In genomic region chr4:151785484-151786157, GRCh38 we compare ENCODE assay signal across 1 cellular context.
TF ChIP-seq lines count a peak whose summit lies in the region.

No MANE protein-coding gene starts in this region.

TF ChIP-seq in K562, 482 proteins besides CTCF, POLR2A, EP300 and RAD21 (continued from another document):
- TF ChIP-seq, protein P1, sequence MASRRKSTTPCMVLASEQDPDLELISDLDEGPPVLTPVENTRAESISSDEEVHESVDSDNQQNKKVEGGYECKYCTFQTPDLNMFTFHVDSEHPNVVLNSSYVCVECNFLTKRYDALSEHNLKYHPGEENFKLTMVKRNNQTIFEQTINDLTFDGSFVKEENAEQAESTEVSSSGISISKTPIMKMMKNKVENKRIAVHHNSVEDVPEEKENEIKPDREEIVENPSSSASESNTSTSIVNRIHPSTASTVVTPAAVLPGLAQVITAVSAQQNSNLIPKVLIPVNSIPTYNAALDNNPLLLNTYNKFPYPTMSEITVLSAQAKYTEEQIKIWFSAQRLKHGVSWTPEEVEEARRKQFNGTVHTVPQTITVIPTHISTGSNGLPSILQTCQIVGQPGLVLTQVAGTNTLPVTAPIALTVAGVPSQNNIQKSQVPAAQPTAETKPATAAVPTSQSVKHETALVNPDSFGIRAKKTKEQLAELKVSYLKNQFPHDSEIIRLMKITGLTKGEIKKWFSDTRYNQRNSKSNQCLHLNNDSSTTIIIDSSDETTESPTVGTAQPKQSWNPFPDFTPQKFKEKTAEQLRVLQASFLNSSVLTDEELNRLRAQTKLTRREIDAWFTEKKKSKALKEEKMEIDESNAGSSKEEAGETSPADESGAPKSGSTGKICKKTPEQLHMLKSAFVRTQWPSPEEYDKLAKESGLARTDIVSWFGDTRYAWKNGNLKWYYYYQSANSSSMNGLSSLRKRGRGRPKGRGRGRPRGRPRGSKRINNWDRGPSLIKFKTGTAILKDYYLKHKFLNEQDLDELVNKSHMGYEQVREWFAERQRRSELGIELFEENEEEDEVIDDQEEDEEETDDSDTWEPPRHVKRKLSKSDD (conservative IDR thresholded peaks at IDR 0.05; ENCODE audit: low read length), result no peak
- TF ChIP-seq MAFF (IDR thresholded peaks at IDR 0.05; ENCODE audit: low read length), result peak; percentile 15; the same call in 1 of the 2 replicates
- no peak for TF ChIP-seq GABPB1 (CRISPR knock-in tag; IDR thresholded peaks at IDR 0.05)
- 0 out of 2 replicates have a peak, but pooled peaks have one; percentile 37 for TF ChIP-seq ZNF316 (IDR thresholded peaks at IDR 0.05)
- TF ChIP-seq SAFB2 (IDR thresholded peaks at IDR 0.05; ENCODE audit: borderline replicate concordance, low read depth, low read length, severe bottlenecking), result no peak
TF ChIP-seq in K562: peak in this region for 2.
